ENCODE assay signal across 23 cellular contexts in the genomic region with DNA sequence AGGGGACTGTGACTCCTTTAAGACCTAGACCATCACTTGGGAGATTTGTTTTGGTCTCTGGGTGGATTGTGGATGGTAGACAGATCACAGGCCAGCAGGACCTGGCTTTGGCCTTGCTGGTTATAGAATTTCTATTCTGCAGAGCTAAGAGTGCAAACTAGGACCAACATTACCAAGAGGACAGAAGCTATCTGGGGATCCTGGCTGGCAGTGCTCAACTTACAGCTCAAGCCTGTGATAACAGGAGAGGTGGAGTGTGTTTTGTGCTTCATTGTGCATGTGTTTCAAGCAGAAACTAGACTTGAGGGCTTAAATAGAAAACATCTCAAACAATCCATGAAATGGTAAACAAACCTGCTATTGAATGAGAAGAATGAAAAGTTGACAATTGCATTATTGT.
A peak's percentile ranks its signal among the peaks of the same experiment; 100 is the strongest.
DNase-seq lines count a peak whose midpoint lies in the region; ATAC-seq and TF ChIP-seq lines count a peak whose summit lies in the region.
"Had no signal": no experiment of that assay in that cellular context is flagged by ENCODE, and none has a peak within 500 bp of the region (broad histone marks: within the 10 kb centered on the region; RNA-seq: fewer than 3 reads in every experiment).

No MANE protein-coding gene starts in this region.

- no peak overlapping the region for H3K4me3 Mint-ChIP-seq in mesothelial cell of epicardium
- no peak overlapping the region for H3K4me3 Mint-ChIP-seq in stimulated activated effector memory CD8-positive, alpha-beta T cell treated with anti-CD3 and anti-CD28 coated beads, Interleukin-12 subunit alpha, Interleukin-12 subunit beta, amount 100 ng/mL, for 72 hours
- H3K4me3 Mint-ChIP-seq: activated CD8-positive, alpha-beta memory T cell treated with anti-CD3 and anti-CD28 coated beads, Interleukin-2, amount 10 ng/mL, durations not matched to agents 7 days and 5 days; activated naive CD8-positive, alpha-beta T cell; activated T-helper 1 cell treated with anti-CD3 and anti-CD28 coated beads, Interleukin-12 subunit alpha, Interleukin-12 subunit beta, Interleukin-2, Interleukin-4 antibody, amounts not matched to agents 30 ng/mL and 10 ng/mL and 1 ng/mL, durations not matched to agents 14 hours and 24 hours and 36 hours; CD4-positive, CD25-positive, alpha-beta regulatory T cell; memory B cell had no signal

- H3K4me3 ChIP-seq in HUES64 (ENCODE audit: low read length) (no peak overlapping the region), Peyer's patch (no peak overlapping the region)
- H3K4me3 ChIP-seq: GM23248, MG63, right lobe of liver had no signal

- no peak for TF ChIP-seq POLR2A in Peyer's patch (IDR thresholded peaks at IDR 0.05)

- no peak for TF ChIP-seq CTCF in mesothelial cell of epicardium (IDR thresholded peaks at IDR 0.05; ENCODE audit: unreplicated experiment)
- TF ChIP-seq CTCF in Peyer's patch (IDR thresholded peaks at IDR 0.05) = no peak

- peak overlapping the region; percentile 78; the same call in 1 of the 2 replicates for H3K27ac ChIP-seq in HUES64 (ENCODE audit: low read depth, low read length)
- peak overlapping the region; percentile 41 for H3K27ac ChIP-seq in cingulate gyrus (ENCODE audit: low read depth, low read length)
- no peak overlapping the region for H3K27ac ChIP-seq in Peyer's patch
- H3K27ac ChIP-seq: GM23248, parathyroid adenoma, right lobe of liver had no signal

- H3K36me3 Mint-ChIP-seq in mesothelial cell of epicardium = peaks cover 32% of the 10 kb centered on the region
- H3K36me3 Mint-ChIP-seq in stimulated activated effector memory CD8-positive, alpha-beta T cell treated with anti-CD3 and anti-CD28 coated beads, Interleukin-12 subunit alpha, Interleukin-12 subunit beta, amount 100 ng/mL, for 72 hours = no peaks in the 10 kb centered on the region
- H3K36me3 Mint-ChIP-seq: activated CD8-positive, alpha-beta memory T cell treated with anti-CD3 and anti-CD28 coated beads, Interleukin-2, amount 10 ng/mL, durations not matched to agents 7 days and 5 days; activated naive CD8-positive, alpha-beta T cell; CD4-positive, CD25-positive, alpha-beta regulatory T cell; memory B cell had no signal

- peaks cover 78% of the 10 kb centered on the region for H3K36me3 ChIP-seq in HUES64 (ENCODE audit: insufficient read depth, low read length)
- H3K36me3 ChIP-seq in Peyer's patch = peaks cover 0 to 9% (median 0%) of the 10 kb centered on the region in 3 donors
- H3K36me3 ChIP-seq: MG63, right lobe of liver had no signal

- H3K9me3 Mint-ChIP-seq in mesothelial cell of epicardium = no peaks in the 10 kb centered on the region
- H3K9me3 Mint-ChIP-seq in stimulated activated effector memory CD8-positive, alpha-beta T cell treated with anti-CD3 and anti-CD28 coated beads, Interleukin-12 subunit alpha, Interleukin-12 subunit beta, amount 100 ng/mL, for 72 hours = no peaks in the 10 kb centered on the region
- H3K9me3 Mint-ChIP-seq: activated T-helper 1 cell treated with anti-CD3 and anti-CD28 coated beads, Interleukin-12 subunit alpha, Interleukin-12 subunit beta, Interleukin-2, Interleukin-4 antibody, amounts not matched to agents 30 ng/mL and 10 ng/mL and 1 ng/mL, durations not matched to agents 14 hours and 24 hours and 36 hours had no signal

- peaks cover 57% of the 10 kb centered on the region for H3K4me1 ChIP-seq in HUES64 (ENCODE audit: insufficient read depth, low read length)
- H3K4me1 ChIP-seq in Peyer's patch = no peaks in the 10 kb centered on the region
- H3K4me1 ChIP-seq: right lobe of liver had no signal

- H3K4me1 Mint-ChIP-seq in mesothelial cell of epicardium = peaks cover 18% of the 10 kb centered on the region
- no peaks in the 10 kb centered on the region for H3K4me1 Mint-ChIP-seq in stimulated activated effector memory CD8-positive, alpha-beta T cell treated with anti-CD3 and anti-CD28 coated beads, Interleukin-12 subunit alpha, Interleukin-12 subunit beta, amount 100 ng/mL, for 72 hours
- H3K4me1 Mint-ChIP-seq: activated CD8-positive, alpha-beta memory T cell treated with anti-CD3 and anti-CD28 coated beads, Interleukin-2, amount 10 ng/mL, durations not matched to agents 7 days and 5 days; CD4-positive, CD25-positive, alpha-beta regulatory T cell; memory B cell had no signal

- no peak overlapping the region for H3K9ac ChIP-seq in HUES64 (ENCODE audit: low read depth, low read length)
- H3K9ac ChIP-seq: GM23248, parathyroid adenoma had no signal

- no peak for ATAC-seq in stimulated activated effector memory CD8-positive, alpha-beta T cell treated with anti-CD3 and anti-CD28 coated beads, Interleukin-12 subunit alpha, Interleukin-12 subunit beta, amount 100 ng/mL, for 72 hours
- ATAC-seq: activated CD8-positive, alpha-beta memory T cell treated with anti-CD3 and anti-CD28 coated beads, Interleukin-2, amount 10 ng/mL, durations not matched to agents 7 days and 5 days; right lobe of liver had no signal

- peak; percentile 17 for DNase-seq in DMS53 treated with DMSO at 0.1 percent for 48 hours (lab: John Stamatoyannopoulos, UW; ENCODE audit: unreplicated experiment)
- DNase-seq in mesothelial cell of epicardium (ENCODE audit: low spot score in 2 of 2, unreplicated experiment in 2 of 2) = no peak
- no peak for DNase-seq in stimulated activated effector memory CD8-positive, alpha-beta T cell treated with anti-CD3 and anti-CD28 coated beads, Interleukin-12 subunit alpha, Interleukin-12 subunit beta, amount 100 ng/mL, for 72 hours (ENCODE audit: low spot score in 2 of 2)
- no peak for DNase-seq in Peyer's patch
- no peak for DNase-seq in NCI-H82 treated with DMSO at 0.1 percent for 48 hours (lab: John Stamatoyannopoulos, UW; ENCODE audit: unreplicated experiment)
- DNase-seq in NCI-H446 (lab: John Stamatoyannopoulos, UW) = no peak
- DNase-seq: activated CD4-positive, alpha-beta T cell treated with anti-CD3 and anti-CD28 coated beads for 48 hours; activated CD8-positive, alpha-beta memory T cell treated with anti-CD3 and anti-CD28 coated beads, Interleukin-2, amount 10 ng/mL, durations not matched to agents 7 days and 5 days; CD4-positive, CD25-positive, alpha-beta regulatory T cell; cortex of kidney; GM23248; kidney; MG63; NCI-H226; right lobe of liver; stimulated activated CD4-positive, alpha-beta T cell treated with anti-CD3 and anti-CD28 coated beads, Interleukin-15, amount 100 ng/mL, for 24 hours; SW 1271 had no signal

- H3K27me3 Mint-ChIP-seq in mesothelial cell of epicardium (ENCODE audit: low read depth) = no peaks in the 10 kb centered on the region
- H3K27me3 Mint-ChIP-seq: activated CD8-positive, alpha-beta memory T cell treated with anti-CD3 and anti-CD28 coated beads, Interleukin-2, amount 10 ng/mL, durations not matched to agents 7 days and 5 days; activated naive CD8-positive, alpha-beta T cell; CD4-positive, CD25-positive, alpha-beta regulatory T cell; memory B cell had no signal

- peak overlapping the region; percentile 61 for H3K27ac Mint-ChIP-seq in mesothelial cell of epicardium
- no peak overlapping the region for H3K27ac Mint-ChIP-seq in stimulated activated effector memory CD8-positive, alpha-beta T cell treated with anti-CD3 and anti-CD28 coated beads, Interleukin-12 subunit alpha, Interleukin-12 subunit beta, amount 100 ng/mL, for 72 hours
- H3K27ac Mint-ChIP-seq: activated CD8-positive, alpha-beta memory T cell treated with anti-CD3 and anti-CD28 coated beads, Interleukin-2, amount 10 ng/mL, durations not matched to agents 7 days and 5 days; activated naive CD8-positive, alpha-beta T cell; activated T-helper 1 cell treated with anti-CD3 and anti-CD28 coated beads, Interleukin-12 subunit alpha, Interleukin-12 subunit beta, Interleukin-2, Interleukin-4 antibody, amounts not matched to agents 30 ng/mL and 10 ng/mL and 1 ng/mL, durations not matched to agents 14 hours and 24 hours and 36 hours; CD4-positive, CD25-positive, alpha-beta regulatory T cell; memory B cell had no signal

- H3K27me3 ChIP-seq in HUES64 (ENCODE audit: insufficient read depth, low read length) (no peaks in the 10 kb centered on the region), Peyer's patch (no peaks in the 10 kb centered on the region)
- H3K27me3 ChIP-seq: MG63, right lobe of liver had no signal

- H3K9me3 ChIP-seq in HUES64 (ENCODE audit: insufficient read depth, low read depth, low read length) = no peaks in the 10 kb centered on the region
- no peaks in the 10 kb centered on the region for H3K9me3 ChIP-seq in Peyer's patch
- H3K9me3 ChIP-seq: MG63, right lobe of liver had no signal

Comparison
In these comparisons a context has a peak if more than half of its experiments do, and no peak if none do; other contexts are left out.
1. H3K27ac ChIP-seq: peak in HUES64 (single experiment) and cingulate gyrus (single experiment); none in Peyer's patch (0 of 4).